ENCODE assay signal across 26 cellular contexts in the genomic region with DNA sequence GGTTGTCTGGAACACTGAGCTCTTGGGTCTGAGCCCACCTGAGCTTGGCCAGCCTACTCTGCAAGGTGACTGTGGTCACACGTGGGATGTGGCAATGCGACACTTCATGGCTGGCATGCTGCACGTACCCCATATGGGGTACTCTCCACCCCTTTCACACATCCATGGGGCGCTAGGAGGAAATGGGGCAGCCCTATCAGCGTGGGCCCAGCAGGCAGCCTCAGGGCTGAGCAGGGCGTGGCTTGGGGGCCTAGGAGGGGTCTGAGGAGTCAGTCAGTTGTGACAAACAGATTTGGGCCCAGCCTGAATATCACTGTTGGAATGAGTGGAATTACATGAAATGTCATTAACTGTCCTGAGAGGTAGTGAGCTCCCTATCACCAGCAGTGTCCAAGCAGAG.
"Had no signal": no experiment of that assay in that cellular context is flagged by ENCODE, and none has a peak within 500 bp of the region (broad histone marks: within the 10 kb centered on the region; RNA-seq: fewer than 3 reads in every experiment).

No MANE protein-coding gene starts in this region.

- H2AFZ ChIP-seq: parathyroid adenoma had no signal

- H3K4me1 ChIP-seq: heart left ventricle, left lung, lower lobe of right lung, parathyroid adenoma, psoas muscle, right lobe of liver, spleen, tibial nerve, upper lobe of left lung, vagina had no signal

- H3K9ac ChIP-seq: parathyroid adenoma had no signal

- H3K9me3 ChIP-seq: heart left ventricle, left lung, lower lobe of right lung, mucosa of descending colon, psoas muscle, right lobe of liver, spleen, tibial nerve, upper lobe of left lung, vagina had no signal

- H3K36me3 ChIP-seq: heart left ventricle, left lung, lower lobe of right lung, right lobe of liver, spleen, tibial nerve, upper lobe of left lung, vagina had no signal

- DNase-seq: heart left ventricle; immature natural killer cell; kidney; lower lobe of right lung; mammary epithelial cell; midbrain; naive thymus-derived CD4-positive, alpha-beta T cell; psoas muscle; right lobe of liver; small intestine; spleen; stimulated activated CD4-positive, alpha-beta T cell treated with anti-CD3 and anti-CD28 coated beads, Interleukin-1b, Interleukin-23, amount 100 ng/mL, for 48 hours; stimulated activated CD4-positive, alpha-beta T cell treated with anti-CD3 and anti-CD28 coated beads, Interleukin-2, amount 100 ng/mL, for 48 hours; stimulated activated CD4-positive, alpha-beta T cell treated with anti-CD3 and anti-CD28 coated beads, Interleukin-4, amount 100 ng/mL, for 4 hours; stimulated activated CD8-positive, alpha-beta memory T cell treated with anti-CD3 and anti-CD28 coated beads, Interleukin-4, amount 100 ng/mL, for 48 hours; stimulated activated naive CD4-positive, alpha-beta T cell treated with Interleukin-2 at 50 U/mL for 16 hours; stimulated activated naive CD8-positive, alpha-beta T cell treated with anti-CD3 and anti-CD28 coated beads, Interleukin-15, amount 100 ng/mL, for 72 hours; substantia nigra; upper lobe of left lung had no signal

- ATAC-seq: heart left ventricle; left lung; lower lobe of right lung; naive thymus-derived CD4-positive, alpha-beta T cell; natural killer cell treated with Interleukin-12 subunit alpha and Interleukin-12 subunit beta and Interleukin-15 and Interleukin-18, amount 100 ng/mL, for 72 hours; psoas muscle; right lobe of liver; stimulated activated memory B cell treated with anti-CD40 and anti-IgM and Interleukin-4, amounts not matched to agents 10 μg/mL and 1 μg/mL and 100 μg/mL, for 72 hours; stimulated activated naive CD8-positive, alpha-beta T cell treated with anti-CD3 and anti-CD28 coated beads, Interleukin-15, amount 100 ng/mL, for 72 hours had no signal

- H3K4me3 ChIP-seq: heart left ventricle, left lung, lower lobe of right lung, mucosa of descending colon, psoas muscle, right lobe of liver, spleen, tibial nerve, upper lobe of left lung, vagina had no signal

- H3K27ac ChIP-seq: heart left ventricle, left lung, lower lobe of right lung, parathyroid adenoma, psoas muscle, right lobe of liver, spleen, tibial nerve, upper lobe of left lung, vagina had no signal

- H3K79me2 ChIP-seq: parathyroid adenoma had no signal

- H3K27me3 ChIP-seq: right lobe of liver, upper lobe of left lung, vagina had no signal
